ENCODE assay signal across 1 cellular context in the genomic region with DNA sequence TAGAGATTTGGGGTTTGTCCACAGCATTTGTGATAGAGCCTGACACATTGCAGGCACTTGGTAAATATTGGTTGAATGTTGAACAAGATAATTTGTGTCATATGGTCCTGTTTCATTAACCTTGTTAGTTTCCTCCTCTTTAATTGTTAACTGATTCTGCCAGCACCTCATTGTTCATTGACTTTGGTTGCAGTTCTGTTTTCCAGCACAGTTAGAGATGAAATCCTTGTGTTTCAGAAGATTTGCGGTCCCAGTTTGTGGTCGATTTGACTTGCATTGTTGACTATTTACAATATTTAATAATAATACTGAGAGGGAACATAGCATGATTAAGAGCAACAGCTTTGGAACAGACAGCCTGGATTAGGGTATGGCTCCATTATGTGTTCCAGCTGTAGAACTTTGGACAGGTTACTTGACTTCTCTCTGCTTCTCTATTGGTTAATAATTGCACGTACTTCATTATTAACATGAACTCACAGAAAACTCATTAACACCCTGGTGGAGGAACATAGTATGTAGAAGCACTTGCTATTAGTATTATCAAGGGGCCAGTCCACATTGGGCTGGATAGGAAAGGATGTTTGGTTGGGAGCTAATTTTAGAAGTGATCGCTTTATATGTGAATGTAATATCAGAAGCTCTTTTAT.
TF ChIP-seq lines count a peak whose summit lies in the region.

No MANE protein-coding gene starts in this region.

TF ChIP-seq in HepG2, 621 proteins besides CTCF, POLR2A, EP300 and RAD21:
- TF ChIP-seq, protein P1, sequence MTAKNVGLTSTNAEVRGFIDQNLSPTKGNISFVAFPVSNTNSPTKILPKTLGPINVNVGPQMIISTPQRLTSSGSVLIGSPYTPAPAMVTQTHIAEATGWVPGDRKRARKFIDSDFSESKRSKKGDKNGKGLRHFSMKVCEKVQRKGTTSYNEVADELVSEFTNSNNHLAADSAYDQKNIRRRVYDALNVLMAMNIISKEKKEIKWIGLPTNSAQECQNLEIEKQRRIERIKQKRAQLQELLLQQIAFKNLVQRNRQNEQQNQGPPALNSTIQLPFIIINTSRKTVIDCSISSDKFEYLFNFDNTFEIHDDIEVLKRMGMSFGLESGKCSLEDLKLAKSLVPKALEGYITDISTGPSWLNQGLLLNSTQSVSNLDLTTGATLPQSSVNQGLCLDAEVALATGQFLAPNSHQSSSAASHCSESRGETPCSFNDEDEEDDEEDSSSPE (CRISPR knock-in tag; IDR thresholded peaks at IDR 0.05): no peak
- TF ChIP-seq ZNF563 (CRISPR knock-in tag; IDR thresholded peaks at IDR 0.05) (no peak), ZNF615 (CRISPR knock-in tag; IDR thresholded peaks at IDR 0.05; ENCODE audit: borderline replicate concordance) (no peak), GABPB1 (CRISPR knock-in tag; IDR thresholded peaks at IDR 0.05) (no peak), ZNF101 (CRISPR knock-in tag; IDR thresholded peaks at IDR 0.05; ENCODE audit: borderline replicate concordance, low read depth) (no peak), SP2 (CRISPR knock-in tag; IDR thresholded peaks at IDR 0.05) (no peak), CHD4 (IDR thresholded peaks at IDR 0.05; ENCODE audit: borderline replicate concordance, low read length) (no peak), MBNL3 (CRISPR knock-in tag; conservative IDR thresholded peaks at IDR 0.05) (no peak), GLI4 (CRISPR knock-in tag; IDR thresholded peaks at IDR 0.05; ENCODE audit: borderline replicate concordance) (no peak), KAT2B (IDR thresholded peaks at IDR 0.05; ENCODE audit: borderline replicate concordance, low read depth, low read length) (no peak), ZNF569 (CRISPR knock-in tag; IDR thresholded peaks at IDR 0.05; ENCODE audit: borderline replicate concordance) (no peak), DNMT1 (CRISPR knock-in tag; IDR thresholded peaks at IDR 0.05) (no peak), NFATC3 (CRISPR knock-in tag; IDR thresholded peaks at IDR 0.05) (no peak), STAT5B (CRISPR knock-in tag; IDR thresholded peaks at IDR 0.05) (no peak), ZNF703 (CRISPR knock-in tag; IDR thresholded peaks at IDR 0.05; ENCODE audit: borderline replicate concordance) (no peak)
- TF ChIP-seq, protein P2, sequence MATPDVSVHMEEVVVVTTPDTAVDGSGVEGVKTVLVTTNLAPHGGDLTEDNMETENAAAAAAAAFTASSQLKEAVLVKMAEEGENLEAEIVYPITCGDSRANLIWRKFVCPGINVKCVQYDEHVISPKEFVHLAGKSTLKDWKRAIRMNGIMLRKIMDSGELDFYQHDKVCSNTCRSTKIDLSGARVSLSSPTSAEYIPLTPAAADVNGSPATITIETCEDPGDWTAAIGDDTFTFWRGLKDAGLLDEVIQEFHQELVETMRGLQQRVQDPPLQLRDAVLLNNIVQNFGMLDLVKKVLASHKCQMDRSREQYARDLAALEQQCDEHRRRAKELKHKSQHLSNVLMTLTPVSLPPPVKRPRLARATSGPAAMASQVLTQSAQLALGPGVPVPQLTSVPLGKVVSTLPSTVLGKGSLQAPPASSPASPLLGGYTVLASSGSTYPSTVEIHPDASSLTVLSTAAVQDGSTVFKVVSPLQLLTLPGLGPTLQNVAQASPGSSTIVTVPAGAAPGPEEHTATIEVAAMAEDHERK (CRISPR knock-in tag; IDR thresholded peaks at IDR 0.05; ENCODE audit: low read depth): no peak
- TF ChIP-seq, protein P3, sequence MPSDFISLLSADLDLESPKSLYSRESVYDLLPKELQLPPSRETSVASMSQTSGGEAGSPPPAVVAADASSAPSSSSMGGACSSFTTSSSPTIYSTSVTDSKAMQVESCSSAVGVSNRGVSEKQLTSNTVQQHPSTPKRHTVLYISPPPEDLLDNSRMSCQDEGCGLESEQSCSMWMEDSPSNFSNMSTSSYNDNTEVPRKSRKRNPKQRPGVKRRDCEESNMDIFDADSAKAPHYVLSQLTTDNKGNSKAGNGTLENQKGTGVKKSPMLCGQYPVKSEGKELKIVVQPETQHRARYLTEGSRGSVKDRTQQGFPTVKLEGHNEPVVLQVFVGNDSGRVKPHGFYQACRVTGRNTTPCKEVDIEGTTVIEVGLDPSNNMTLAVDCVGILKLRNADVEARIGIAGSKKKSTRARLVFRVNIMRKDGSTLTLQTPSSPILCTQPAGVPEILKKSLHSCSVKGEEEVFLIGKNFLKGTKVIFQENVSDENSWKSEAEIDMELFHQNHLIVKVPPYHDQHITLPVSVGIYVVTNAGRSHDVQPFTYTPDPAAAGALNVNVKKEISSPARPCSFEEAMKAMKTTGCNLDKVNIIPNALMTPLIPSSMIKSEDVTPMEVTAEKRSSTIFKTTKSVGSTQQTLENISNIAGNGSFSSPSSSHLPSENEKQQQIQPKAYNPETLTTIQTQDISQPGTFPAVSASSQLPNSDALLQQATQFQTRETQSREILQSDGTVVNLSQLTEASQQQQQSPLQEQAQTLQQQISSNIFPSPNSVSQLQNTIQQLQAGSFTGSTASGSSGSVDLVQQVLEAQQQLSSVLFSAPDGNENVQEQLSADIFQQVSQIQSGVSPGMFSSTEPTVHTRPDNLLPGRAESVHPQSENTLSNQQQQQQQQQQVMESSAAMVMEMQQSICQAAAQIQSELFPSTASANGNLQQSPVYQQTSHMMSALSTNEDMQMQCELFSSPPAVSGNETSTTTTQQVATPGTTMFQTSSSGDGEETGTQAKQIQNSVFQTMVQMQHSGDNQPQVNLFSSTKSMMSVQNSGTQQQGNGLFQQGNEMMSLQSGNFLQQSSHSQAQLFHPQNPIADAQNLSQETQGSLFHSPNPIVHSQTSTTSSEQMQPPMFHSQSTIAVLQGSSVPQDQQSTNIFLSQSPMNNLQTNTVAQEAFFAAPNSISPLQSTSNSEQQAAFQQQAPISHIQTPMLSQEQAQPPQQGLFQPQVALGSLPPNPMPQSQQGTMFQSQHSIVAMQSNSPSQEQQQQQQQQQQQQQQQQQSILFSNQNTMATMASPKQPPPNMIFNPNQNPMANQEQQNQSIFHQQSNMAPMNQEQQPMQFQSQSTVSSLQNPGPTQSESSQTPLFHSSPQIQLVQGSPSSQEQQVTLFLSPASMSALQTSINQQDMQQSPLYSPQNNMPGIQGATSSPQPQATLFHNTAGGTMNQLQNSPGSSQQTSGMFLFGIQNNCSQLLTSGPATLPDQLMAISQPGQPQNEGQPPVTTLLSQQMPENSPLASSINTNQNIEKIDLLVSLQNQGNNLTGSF (CRISPR knock-in tag; IDR thresholded peaks at IDR 0.05): no peak
- TF ChIP-seq, protein P4, sequence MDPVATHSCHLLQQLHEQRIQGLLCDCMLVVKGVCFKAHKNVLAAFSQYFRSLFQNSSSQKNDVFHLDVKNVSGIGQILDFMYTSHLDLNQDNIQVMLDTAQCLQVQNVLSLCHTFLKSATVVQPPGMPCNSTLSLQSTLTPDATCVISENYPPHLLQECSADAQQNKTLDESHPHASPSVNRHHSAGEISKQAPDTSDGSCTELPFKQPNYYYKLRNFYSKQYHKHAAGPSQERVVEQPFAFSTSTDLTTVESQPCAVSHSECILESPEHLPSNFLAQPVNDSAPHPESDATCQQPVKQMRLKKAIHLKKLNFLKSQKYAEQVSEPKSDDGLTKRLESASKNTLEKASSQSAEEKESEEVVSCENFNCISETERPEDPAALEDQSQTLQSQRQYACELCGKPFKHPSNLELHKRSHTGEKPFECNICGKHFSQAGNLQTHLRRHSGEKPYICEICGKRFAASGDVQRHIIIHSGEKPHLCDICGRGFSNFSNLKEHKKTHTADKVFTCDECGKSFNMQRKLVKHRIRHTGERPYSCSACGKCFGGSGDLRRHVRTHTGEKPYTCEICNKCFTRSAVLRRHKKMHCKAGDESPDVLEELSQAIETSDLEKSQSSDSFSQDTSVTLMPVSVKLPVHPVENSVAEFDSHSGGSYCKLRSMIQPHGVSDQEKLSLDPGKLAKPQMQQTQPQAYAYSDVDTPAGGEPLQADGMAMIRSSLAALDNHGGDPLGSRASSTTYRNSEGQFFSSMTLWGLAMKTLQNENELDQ (CRISPR knock-in tag; IDR thresholded peaks at IDR 0.05; ENCODE audit: borderline replicate concordance): no peak
- TF ChIP-seq, protein P5, sequence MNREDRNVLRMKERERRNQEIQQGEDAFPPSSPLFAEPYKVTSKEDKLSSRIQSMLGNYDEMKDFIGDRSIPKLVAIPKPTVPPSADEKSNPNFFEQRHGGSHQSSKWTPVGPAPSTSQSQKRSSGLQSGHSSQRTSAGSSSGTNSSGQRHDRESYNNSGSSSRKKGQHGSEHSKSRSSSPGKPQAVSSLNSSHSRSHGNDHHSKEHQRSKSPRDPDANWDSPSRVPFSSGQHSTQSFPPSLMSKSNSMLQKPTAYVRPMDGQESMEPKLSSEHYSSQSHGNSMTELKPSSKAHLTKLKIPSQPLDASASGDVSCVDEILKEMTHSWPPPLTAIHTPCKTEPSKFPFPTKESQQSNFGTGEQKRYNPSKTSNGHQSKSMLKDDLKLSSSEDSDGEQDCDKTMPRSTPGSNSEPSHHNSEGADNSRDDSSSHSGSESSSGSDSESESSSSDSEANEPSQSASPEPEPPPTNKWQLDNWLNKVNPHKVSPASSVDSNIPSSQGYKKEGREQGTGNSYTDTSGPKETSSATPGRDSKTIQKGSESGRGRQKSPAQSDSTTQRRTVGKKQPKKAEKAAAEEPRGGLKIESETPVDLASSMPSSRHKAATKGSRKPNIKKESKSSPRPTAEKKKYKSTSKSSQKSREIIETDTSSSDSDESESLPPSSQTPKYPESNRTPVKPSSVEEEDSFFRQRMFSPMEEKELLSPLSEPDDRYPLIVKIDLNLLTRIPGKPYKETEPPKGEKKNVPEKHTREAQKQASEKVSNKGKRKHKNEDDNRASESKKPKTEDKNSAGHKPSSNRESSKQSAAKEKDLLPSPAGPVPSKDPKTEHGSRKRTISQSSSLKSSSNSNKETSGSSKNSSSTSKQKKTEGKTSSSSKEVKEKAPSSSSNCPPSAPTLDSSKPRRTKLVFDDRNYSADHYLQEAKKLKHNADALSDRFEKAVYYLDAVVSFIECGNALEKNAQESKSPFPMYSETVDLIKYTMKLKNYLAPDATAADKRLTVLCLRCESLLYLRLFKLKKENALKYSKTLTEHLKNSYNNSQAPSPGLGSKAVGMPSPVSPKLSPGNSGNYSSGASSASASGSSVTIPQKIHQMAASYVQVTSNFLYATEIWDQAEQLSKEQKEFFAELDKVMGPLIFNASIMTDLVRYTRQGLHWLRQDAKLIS (CRISPR knock-in tag; IDR thresholded peaks at IDR 0.05): no peak
- TF ChIP-seq, protein P6, sequence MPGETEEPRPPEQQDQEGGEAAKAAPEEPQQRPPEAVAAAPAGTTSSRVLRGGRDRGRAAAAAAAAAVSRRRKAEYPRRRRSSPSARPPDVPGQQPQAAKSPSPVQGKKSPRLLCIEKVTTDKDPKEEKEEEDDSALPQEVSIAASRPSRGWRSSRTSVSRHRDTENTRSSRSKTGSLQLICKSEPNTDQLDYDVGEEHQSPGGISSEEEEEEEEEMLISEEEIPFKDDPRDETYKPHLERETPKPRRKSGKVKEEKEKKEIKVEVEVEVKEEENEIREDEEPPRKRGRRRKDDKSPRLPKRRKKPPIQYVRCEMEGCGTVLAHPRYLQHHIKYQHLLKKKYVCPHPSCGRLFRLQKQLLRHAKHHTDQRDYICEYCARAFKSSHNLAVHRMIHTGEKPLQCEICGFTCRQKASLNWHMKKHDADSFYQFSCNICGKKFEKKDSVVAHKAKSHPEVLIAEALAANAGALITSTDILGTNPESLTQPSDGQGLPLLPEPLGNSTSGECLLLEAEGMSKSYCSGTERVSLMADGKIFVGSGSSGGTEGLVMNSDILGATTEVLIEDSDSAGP (CRISPR knock-in tag; IDR thresholded peaks at IDR 0.05; ENCODE audit: borderline replicate concordance): no peak
TF ChIP-seq in HepG2: peak in this region for 0.
